Comparison of ENCODE assay signal across 8 cellular contexts in the genomic region with DNA sequence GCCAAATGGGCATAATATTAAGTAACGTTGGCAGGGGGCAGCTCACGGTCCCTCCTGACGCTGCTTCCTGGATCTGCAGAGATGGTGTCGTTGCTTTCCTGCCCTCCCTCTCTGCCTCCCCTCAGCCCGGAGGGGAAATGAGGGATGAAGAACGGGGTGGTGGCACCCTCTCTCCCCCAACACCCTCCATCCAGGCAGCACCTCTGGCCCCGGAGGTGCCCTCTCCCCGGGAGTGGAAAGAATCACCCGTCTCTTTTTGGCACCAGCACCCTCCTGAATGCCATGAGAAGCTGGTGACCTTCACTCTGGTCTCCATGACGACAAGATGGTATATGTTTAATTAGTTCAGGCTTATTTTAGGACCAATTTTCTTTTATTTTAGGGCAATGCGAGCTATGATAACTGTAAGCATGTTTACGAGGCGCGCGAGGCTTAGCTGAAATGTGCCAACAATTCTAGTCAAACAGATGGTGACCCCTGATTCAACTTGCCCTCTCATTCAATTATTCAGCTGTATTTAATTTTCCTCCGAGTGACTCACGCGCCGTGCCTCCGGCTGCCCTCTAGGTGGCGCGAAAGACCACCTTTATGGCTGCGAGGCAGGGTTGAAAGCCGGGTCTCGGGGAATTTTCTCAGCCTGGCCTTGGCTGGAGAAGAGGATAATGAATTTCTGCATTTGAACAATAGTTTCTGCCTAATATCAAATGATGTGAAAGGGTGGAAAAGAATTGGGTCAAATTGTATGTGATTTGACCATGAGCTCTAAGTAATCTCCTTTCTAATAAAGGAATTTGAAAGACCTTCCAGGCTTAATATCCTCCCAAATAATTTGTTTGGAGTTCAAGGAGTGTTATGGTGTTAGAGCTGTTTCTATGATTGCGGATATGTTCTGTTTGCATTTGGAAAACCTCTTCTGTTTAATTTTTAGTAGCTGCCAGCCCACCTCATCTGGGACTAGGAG.
DNase-seq lines count a peak whose midpoint lies in the region; ATAC-seq and TF ChIP-seq lines count a peak whose summit lies in the region.

No MANE protein-coding gene starts in this region.

- H3K9me3 ChIP-seq in heart left ventricle: no peaks in the 10 kb centered on the region

- intact Hi-C loops in heart left ventricle (cut with DNase I): loop anchor here (1.0 to 10.0 kb wide), 13 partner anchors 672 to 1889 kb away; no protein-coding TSS in a partner anchor

- H3K4me3 ChIP-seq in heart left ventricle: no peak overlapping the region

- peaks cover 0 to 4% (median 0%) of the 10 kb centered on the region in 12 donors for H3K4me1 ChIP-seq in heart left ventricle

- TF ChIP-seq POLR2A in heart left ventricle (IDR thresholded peaks at IDR 0.05): no peak

- 12 to 20% (median 16%) methylated on average over 26 of the region's 26 CpGs for WGBS in heart left ventricle, 4 donors

- ATAC-seq in SK-N-SH treated with all-trans-retinoic acid at 6 μM for 48 hours (peak; percentile 90), heart left ventricle (peak in 3 of 4 donors; percentile 68 to 88 (median 82)), GM21717 (IDR thresholded peaks at IDR 0.05; ENCODE audit: unreplicated experiment) (no peak), GM18873 (IDR thresholded peaks at IDR 0.05; ENCODE audit: low FRiP score, unreplicated experiment) (no peak)

- H3K27me3 ChIP-seq in heart left ventricle: peaks cover 0 to 32% (median 10%) of the 10 kb centered on the region in 9 donors

- H3K36me3 ChIP-seq in heart left ventricle: no peaks in the 10 kb centered on the region

- TF ChIP-seq CTCF in heart left ventricle (IDR thresholded peaks at IDR 0.05): peak; percentile 85 to 96 (median 90)

- no peak overlapping the region for H3K27ac ChIP-seq in heart left ventricle

- DNase-seq in GDM1 (lab: John Stamatoyannopoulos, UW) (peak; percentile 16), LoVo (ENCODE audit: low spot score) (peak; percentile 66), amniotic stem cell (lab: John Stamatoyannopoulos, UW) (peak; percentile 62), heart left ventricle (peak; percentile 63 to 80 (median 71)), putamen (ENCODE audit: low spot score) (peak; percentile 70)

TF ChIP-seq in SK-N-SH treated with all-trans-retinoic acid at 6 μM for 48 hours, 23 proteins besides CTCF, POLR2A, EP300 and RAD21:
- 0 out of 2 replicates have a peak, but pooled peaks have one; percentile 18 for TF ChIP-seq ISL1 (CRISPR knock-in tag; IDR thresholded peaks at IDR 0.05)
- TF ChIP-seq BACH2 (CRISPR knock-in tag; IDR thresholded peaks at IDR 0.05; ENCODE audit: borderline replicate concordance): no peak
- peak; percentile 43; the same call in 1 of the 2 replicates for TF ChIP-seq RARB (CRISPR knock-in tag; IDR thresholded peaks at IDR 0.05)
- TF ChIP-seq TSHZ2 (CRISPR knock-in tag; IDR thresholded peaks at IDR 0.05): peak; percentile 42
- peak; percentile 92 for TF ChIP-seq TCF4 (CRISPR knock-in tag; IDR thresholded peaks at IDR 0.05; ENCODE audit: borderline replicate concordance)
- TF ChIP-seq CSDC2 (CRISPR knock-in tag; IDR thresholded peaks at IDR 0.05): 0 out of 2 replicates have a peak, but pooled peaks have one; percentile 14

Comparison
In these comparisons a context has a peak if more than half of its experiments do, and no peak if none do; other contexts are left out.
1. DNase-seq: peak in every context shown above with its lines; median percentile 71 in heart left ventricle; 70 in putamen; 66 in LoVo; 62 in amniotic stem cell; 16 in GDM1.
2. ATAC-seq: peak in SK-N-SH treated with all-trans-retinoic acid at 6 μM for 48 hours (single experiment) and heart left ventricle (3 of 4); none in GM21717 (single experiment) and GM18873 (single experiment).